8 cellular contexts compared by ENCODE assay signal in the genomic region with DNA sequence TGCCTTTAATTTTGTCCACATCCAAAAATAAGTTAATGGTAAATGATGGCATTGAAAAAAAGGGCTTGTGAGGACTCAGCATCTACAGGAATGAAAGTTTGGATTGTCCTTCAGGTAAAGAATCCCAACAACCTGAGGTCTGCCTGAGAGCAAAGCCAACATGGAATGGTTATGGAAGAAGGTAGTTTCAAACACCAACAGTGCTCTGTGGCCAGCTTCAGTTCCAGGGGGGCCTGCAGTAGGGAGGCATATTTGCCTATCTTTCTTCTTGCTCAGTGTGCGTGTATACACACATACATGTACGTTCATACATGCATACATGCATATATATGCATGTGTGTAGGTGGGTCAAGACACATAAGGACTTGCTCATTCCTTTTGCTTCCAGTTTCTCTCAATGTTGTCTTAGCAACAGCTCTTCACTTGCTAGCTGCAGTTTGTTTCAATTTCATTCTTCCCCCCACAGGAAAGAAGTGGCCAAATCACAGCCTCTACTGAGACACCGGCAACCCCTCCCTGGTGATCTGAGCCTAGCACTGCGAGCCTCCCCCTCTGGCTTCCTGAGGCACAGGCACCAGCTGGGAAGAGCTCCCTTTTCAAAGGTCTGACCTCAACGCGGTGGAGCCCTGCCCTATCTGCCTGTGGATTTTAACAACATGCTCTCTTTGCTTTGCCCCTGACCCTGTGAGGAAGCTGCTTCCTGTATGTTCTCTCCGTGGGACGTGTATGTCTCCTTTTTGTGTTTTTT.
A peak's percentile ranks its signal among the peaks of the same experiment; 100 is the strongest.
DNase-seq lines count a peak whose midpoint lies in the region; ATAC-seq and TF ChIP-seq lines count a peak whose summit lies in the region.

No MANE protein-coding gene starts in this region.

- no peak for TF ChIP-seq CTCF in GM20000 (IDR thresholded peaks at IDR 0.05; ENCODE audit: extremely low read depth, missing control alignments)

- peak; percentile 74 for ATAC-seq in HG03469 (IDR thresholded peaks at IDR 0.05; ENCODE audit: unreplicated experiment)
- peak; percentile 63 to 82 for ATAC-seq in left cardiac atrium

- intact Hi-C loops in left cardiac atrium (cut with DNase I): no loop called here

- DNase-seq in GM03348 (ENCODE audit: low spot score) (peak; percentile 60), GM20000 (ENCODE audit: low spot score) (peak; percentile 86), left cardiac atrium (no peak), T1000 (lab: John Stamatoyannopoulos, UW) (no peak), NCI-H446 (lab: John Stamatoyannopoulos, UW) (no peak)
- DNase-seq in activated T-cell treated with anti-CD3 and anti-CD28 coated beads, Interleukin-2, amount 50 U/mL, for 48 hours: peak; percentile 52 to 64
- peak; percentile 7 to 65 (median 36) for DNase-seq in stimulated activated naive CD4-positive, alpha-beta T cell (lab: John Stamatoyannopoulos, UW)

Comparison
In these comparisons a context has a peak if more than half of its experiments do, and no peak if none do; other contexts are left out.
1. DNase-seq: peak in GM03348 (single experiment), GM20000 (single experiment), activated T-cell treated with anti-CD3 and anti-CD28 coated beads, Interleukin-2, amount 50 U/mL, for 48 hours (2 of 2) and stimulated activated naive CD4-positive, alpha-beta T cell (6 of 6); none in left cardiac atrium (single experiment), T1000 (single experiment) and NCI-H446 (0 of 2).